Comparison of ENCODE assay signal across 1 cellular context in the genomic region with DNA sequence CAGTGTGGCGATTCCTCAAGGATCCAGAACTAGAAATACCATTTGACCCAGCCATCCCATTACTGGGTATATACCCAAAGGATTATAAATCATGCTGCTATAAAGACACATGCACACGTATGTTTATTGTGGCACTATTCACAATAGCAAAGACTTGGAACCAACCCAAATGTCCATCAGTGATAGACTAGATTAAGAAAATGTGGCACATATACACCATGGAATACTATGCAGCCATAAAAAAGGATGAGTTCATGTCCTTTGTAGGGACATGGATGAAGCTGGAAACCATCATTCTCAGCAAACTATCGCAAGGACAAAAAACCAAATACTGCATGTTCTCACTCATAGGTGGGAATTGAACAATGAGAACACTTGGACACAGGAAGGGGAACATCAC.
A peak's percentile ranks its signal among the peaks of the same experiment; 100 is the strongest.
TF ChIP-seq lines count a peak whose summit lies in the region.
"Not testable (repeated sequence)": the region's sequence is repeated elsewhere in the genome, so short reads cannot be mapped to it uniquely, and the experiment has no call there.

No MANE protein-coding gene starts in this region.

- POLR2A ChIA-PET in HEK293 (lab: Yijun Ruan, JAX): not testable (repeated sequence)

- TF ChIP-seq CTCF in HEK293 (tag by site-specific recombination; IDR thresholded peaks at IDR 0.05): not testable (repeated sequence)

- H3K36me3 ChIP-seq in HEK293 (ENCODE audit: control insufficient read depth in 2 of 2, insufficient read depth in 1 of 2, low read length in 2 of 2): not testable (repeated sequence)

- not testable (repeated sequence) for H3K4me1 ChIP-seq in HEK293 (ENCODE audit: control insufficient read depth, insufficient read depth, low read length)

- CTCF ChIA-PET in HEK293 (lab: Yijun Ruan, JAX): not testable (repeated sequence)

- not testable (repeated sequence) for H3K9me3 ChIP-seq in HEK293 (ENCODE audit: control insufficient read depth, insufficient read depth, low read depth, low read length)

- not testable (repeated sequence) for H3K4me3 ChIP-seq in HEK293 (ENCODE audit: low read depth, low read length)

- H3K27ac ChIP-seq in HEK293 (ENCODE audit: extremely low read depth, low read depth, low read length): not testable (repeated sequence)

TF ChIP-seq in HEK293, 187 proteins besides CTCF, POLR2A, EP300 and RAD21:
- peak; percentile 93 for TF ChIP-seq ZNF146 (tag by site-specific recombination; IDR thresholded peaks at IDR 0.05)
- peak; percentile 30; the same call in 1 of the 2 replicates for TF ChIP-seq ZNF580 (tag by site-specific recombination; IDR thresholded peaks at IDR 0.05)
